ENCODE assay signal across 14 cellular contexts in genomic region chr15:42100021-42100800, GRCh38. TPM values are rescaled to one million over a fixed set of nuclear protein-coding genes. Genes with fewer than 3 reads are reported as not detected.
DNase-seq lines count a peak whose midpoint lies in the region; TF ChIP-seq lines count a peak whose summit lies in the region.
"Had no signal": no experiment of that assay in that cellular context is flagged by ENCODE, and none has a peak within 500 bp of the region (broad histone marks: within the 10 kb centered on the region; RNA-seq: fewer than 3 reads in every experiment).

No MANE protein-coding gene starts in this region.

- no peaks in the 10 kb centered on the region for H3K9me3 ChIP-seq in esophagus muscularis mucosa

- DNase-seq in HPDE6-E6E7 (ENCODE audit: extremely low spot score), result peak; percentile 72
- DNase-seq in RKO (ENCODE audit: low spot score), result peak; percentile 14
- DNase-seq in esophagus muscularis mucosa (ENCODE audit: extremely low spot score), result peak; percentile 92
- peak; percentile 38 for DNase-seq in renal cortical epithelial cell (ENCODE audit: low read depth)
- no peak for DNase-seq in RPMI8226
- DNase-seq in NCI-H2171 treated with DMSO at 0.1 percent for 48 hours (lab: John Stamatoyannopoulos, UW), result no peak
- no peak for DNase-seq in NCI-H524 (lab: John Stamatoyannopoulos, UW)
- DNase-seq: activated CD4-positive, alpha-beta T cell treated with anti-CD3 and anti-CD28 coated beads, Interleukin-2, amount 10 ng/mL, durations not matched to agents 7 days and 5 days; amygdala; effector CD8-positive, alpha-beta T cell; NCI-H1930; NK-92 treated with Interleukin-12 subunit alpha and Interleukin-12 subunit beta, amount 100 ng/mL, for 24 hours; T-helper 1 cell had no signal

- peaks cover 0 to 5% (median 0%) of the 10 kb centered on the region in 4 donors for H3K27me3 ChIP-seq in esophagus muscularis mucosa

- no peak for TF ChIP-seq POLR2A in esophagus muscularis mucosa (IDR thresholded peaks at IDR 0.05; ENCODE audit: low read depth)

- no peaks in the 10 kb centered on the region for H3K36me3 ChIP-seq in esophagus muscularis mucosa

- intact Hi-C loops in esophagus muscularis mucosa (cut with DNase I), result no loop called here

- no peak for TF ChIP-seq CTCF in esophagus muscularis mucosa (IDR thresholded peaks at IDR 0.05)

- no peak for TF ChIP-seq EP300 in esophagus muscularis mucosa (IDR thresholded peaks at IDR 0.05)

- H3K4me1 ChIP-seq in esophagus muscularis mucosa, result no peaks in the 10 kb centered on the region

- no peak overlapping the region for H3K27ac ChIP-seq in esophagus muscularis mucosa (replicated peaks in 1 of 4)

- 79% methylated on average over 8 of the region's 8 CpGs for WGBS in esophagus muscularis mucosa

- H3K4me3 ChIP-seq in esophagus muscularis mucosa, result no peak overlapping the region

RNA-seq across cellular contexts. Expression of gene PLA2G4D, which starts 5.8 kb away (rescaled TPM):
- total RNA-seq in esophagus muscularis mucosa, result not detected
- not detected in 2 replicates for total RNA-seq in renal cortical epithelial cell
- total RNA-seq: activated CD4-positive, alpha-beta T cell treated with anti-CD3 and anti-CD28 coated beads, Interleukin-2, amount 10 ng/mL, durations not matched to agents 7 days and 5 days had no signal

RNA-seq across cellular contexts. Expression of gene PLA2G4F, which starts 56.2 kb away (rescaled TPM):
- total RNA-seq in esophagus muscularis mucosa, result under 1 TPM in 1 of 4 donors, not detected in 3; 0.11 TPM
- total RNA-seq in renal cortical epithelial cell, result 0.20 and 2.1 TPM in 2 replicates
- total RNA-seq: activated CD4-positive, alpha-beta T cell treated with anti-CD3 and anti-CD28 coated beads, Interleukin-2, amount 10 ng/mL, durations not matched to agents 7 days and 5 days; subcutaneous adipose tissue had no signal

Comparison
In these comparisons a context has a peak if more than half of its experiments do, and no peak if none do; other contexts are left out.
1. DNase-seq: peak in HPDE6-E6E7 (single experiment), RKO (single experiment), esophagus muscularis mucosa (single experiment) and renal cortical epithelial cell (single experiment); none in RPMI8226 (single experiment), NCI-H2171 treated with DMSO at 0.1 percent for 48 hours (single experiment) and NCI-H524 (0 of 2).